ENCODE assay signal across 22 cellular contexts in genomic region chr13:32035701-32036100, GRCh38. TPM values are rescaled to one million over a fixed set of nuclear protein-coding genes. Genes with fewer than 3 reads are reported as not detected.
DNase-seq lines count a peak whose midpoint lies in the region; ATAC-seq, FAIRE-seq and TF ChIP-seq lines count a peak whose summit lies in the region.
"Had no signal": no experiment of that assay in that cellular context is flagged by ENCODE, and none has a peak within 500 bp of the region (broad histone marks: within the 10 kb centered on the region; RNA-seq: fewer than 3 reads in every experiment).

No MANE protein-coding gene starts in this region.

- TF ChIP-seq CTCF in CD14-positive monocyte (IDR thresholded peaks at IDR 0.05) (no peak), lower lobe of right lung (IDR thresholded peaks at IDR 0.05) (no peak), A673 (conservative IDR thresholded peaks at IDR 0.05; ENCODE audit: low read depth, low read length) (no peak)

- H3K36me3 Mint-ChIP-seq in CD14-positive monocyte = peaks cover 23 to 34% of the 10 kb centered on the region in 2 donors
- no peaks in the 10 kb centered on the region for H3K36me3 Mint-ChIP-seq in activated T-helper 17 cell treated with anti-CD3 and anti-CD28 coated beads, Interleukin-2, amount 50 U/mL, for 72 hours (ENCODE audit: low read depth)
- H3K36me3 Mint-ChIP-seq in naive thymus-derived CD4-positive, alpha-beta T cell = peaks cover 0 to 7% (median 4%) of the 10 kb centered on the region in 5 donors
- H3K36me3 Mint-ChIP-seq: activated naive CD8-positive, alpha-beta T cell had no signal

- H3K4me1 Mint-ChIP-seq in CD14-positive monocyte = peaks cover 74% of the 10 kb centered on the region
- H3K4me1 Mint-ChIP-seq in activated T-helper 17 cell treated with anti-CD3 and anti-CD28 coated beads, Interleukin-2, amount 50 U/mL, for 72 hours = peaks cover 48% of the 10 kb centered on the region
- peaks cover 13 to 91% (median 79%) of the 10 kb centered on the region in 7 donors for H3K4me1 Mint-ChIP-seq in naive thymus-derived CD4-positive, alpha-beta T cell

- no peaks in the 10 kb centered on the region for H3K27me3 Mint-ChIP-seq in CD14-positive monocyte (ENCODE audit: low read depth in 3 of 3)
- no peaks in the 10 kb centered on the region for H3K27me3 Mint-ChIP-seq in activated T-helper 17 cell treated with anti-CD3 and anti-CD28 coated beads, Interleukin-2, amount 50 U/mL, for 72 hours
- H3K27me3 Mint-ChIP-seq in naive thymus-derived CD4-positive, alpha-beta T cell = peaks cover 5 to 40% (median 13%) of the 10 kb centered on the region in 5 donors

- FAIRE-seq in GM12891 (lab: Jason Lieb, UNC) = peak; percentile 79
- FAIRE-seq: colon, TTC549 had no signal

- H3K9me3 ChIP-seq in naive thymus-derived CD4-positive, alpha-beta T cell (ENCODE audit: control insufficient read depth in 2 of 3, low read length in 3 of 3) = no peaks in the 10 kb centered on the region
- H3K9me3 ChIP-seq in lower lobe of right lung (no peaks in the 10 kb centered on the region), A673 (ENCODE audit: low read depth, low read length, poor library complexity, severe bottlenecking) (no peaks in the 10 kb centered on the region)
- H3K9me3 ChIP-seq: esophagus squamous epithelium, ovary, right atrium auricular region, uterus had no signal

- H3K4me3 ChIP-seq in naive thymus-derived CD4-positive, alpha-beta T cell (ENCODE audit: low read length) = no peak overlapping the region
- H3K4me3 ChIP-seq in lower lobe of right lung = no peak overlapping the region
- no peak overlapping the region for H3K4me3 ChIP-seq in A673 (ENCODE audit: low read depth, low read length, poor library complexity, severe bottlenecking)
- H3K4me3 ChIP-seq: esophagus squamous epithelium, ovary, right atrium auricular region, SK-N-MC, uterus had no signal

- BruUV-seq in A673 (replicated peaks; lab: Mats Ljungman, UMichigan) = no TSS peak

- DNase-seq in CD14-positive monocyte (ENCODE audit: low spot score) = no peak
- no peak for DNase-seq in GM12891 (ENCODE audit: insufficient read length, low spot score)
- DNase-seq in naive thymus-derived CD4-positive, alpha-beta T cell = no peak
- no peak for DNase-seq in hepatic stellate cell (ENCODE audit: low spot score)
- no peak for DNase-seq in lower lobe of right lung
- DNase-seq in A673 (ENCODE audit: low spot score) = no peak
- DNase-seq in hypothalamus (lab: John Stamatoyannopoulos, UW) = no peak
- DNase-seq: activated CD4-positive, alpha-beta T cell treated with anti-CD3 and anti-CD28 coated beads for 1 hour; H9; mammary epithelial cell; NCI-H524; ovary; stimulated activated CD4-positive, alpha-beta T cell treated with anti-CD3 and anti-CD28 coated beads, Interleukin-12 subunit alpha, Interleukin-12 subunit beta, amount 100 ng/mL, for 4 hours; uterus had no signal

- ATAC-seq in activated T-helper 17 cell treated with anti-CD3 and anti-CD28 coated beads, Interleukin-2, amount 50 U/mL, for 72 hours (replicated peaks) = no peak
- ATAC-seq in naive thymus-derived CD4-positive, alpha-beta T cell = no peak
- no peak for ATAC-seq in lower lobe of right lung

- peak overlapping the region in 1 of 2 donors; percentile 81 for H3K4me3 Mint-ChIP-seq in CD14-positive monocyte
- H3K4me3 Mint-ChIP-seq in activated T-helper 17 cell treated with anti-CD3 and anti-CD28 coated beads, Interleukin-2, amount 50 U/mL, for 72 hours = peak overlapping the region; percentile 75
- H3K4me3 Mint-ChIP-seq in naive thymus-derived CD4-positive, alpha-beta T cell = peak overlapping the region in 7 of 10 donors; percentile 40 to 85 (median 78)
- H3K4me3 Mint-ChIP-seq: activated naive CD8-positive, alpha-beta T cell; H9 had no signal

- peaks cover 3 to 10% of the 10 kb centered on the region in 2 donors for H3K4me1 ChIP-seq in naive thymus-derived CD4-positive, alpha-beta T cell (ENCODE audit: control insufficient read depth in 2 of 2, insufficient read depth in 2 of 2, low read length in 2 of 2)
- H3K4me1 ChIP-seq in lower lobe of right lung (peaks cover 23% of the 10 kb centered on the region), A673 (ENCODE audit: insufficient read depth, low read length, poor library complexity, severe bottlenecking) (no peaks in the 10 kb centered on the region)
- H3K4me1 ChIP-seq: uterus had no signal

- peak overlapping the region; percentile 62 to 98 (median 91) for H3K27ac Mint-ChIP-seq in CD14-positive monocyte
- peak overlapping the region; percentile 82 for H3K27ac Mint-ChIP-seq in activated T-helper 17 cell treated with anti-CD3 and anti-CD28 coated beads, Interleukin-2, amount 50 U/mL, for 72 hours
- peak overlapping the region; percentile 16 to 89 (median 79) for H3K27ac Mint-ChIP-seq in naive thymus-derived CD4-positive, alpha-beta T cell
- H3K27ac Mint-ChIP-seq: activated naive CD8-positive, alpha-beta T cell; activated T-helper 1 cell treated with anti-CD3 and anti-CD28 coated beads, Interleukin-12 subunit alpha, Interleukin-12 subunit beta, Interleukin-2, Interleukin-4 antibody, amounts not matched to agents 30 ng/mL and 10 ng/mL and 1 ng/mL, durations not matched to agents 14 hours and 24 hours and 36 hours; H9 had no signal

- peak overlapping the region; percentile 22 for H3K27ac ChIP-seq in naive thymus-derived CD4-positive, alpha-beta T cell (ENCODE audit: low read depth, low read length)
- H3K27ac ChIP-seq in lower lobe of right lung = no peak overlapping the region
- no peak overlapping the region for H3K27ac ChIP-seq in A673 (ENCODE audit: low read depth, low read length, poor library complexity, severe bottlenecking)
- H3K27ac ChIP-seq: esophagus squamous epithelium, ovary, SK-N-MC, uterus had no signal

- CTCF ChIA-PET in naive thymus-derived CD4-positive, alpha-beta T cell (lab: Charles Lee) = no interaction called here
- CTCF ChIA-PET in A673 (lab: Charles Lee) = no interaction called here

- POLR2A ChIA-PET in naive thymus-derived CD4-positive, alpha-beta T cell (lab: Charles Lee) = interaction anchor here (1.0 to 1.2 kb wide), 2 partner anchors 9 to 11 kb away, joined by 3 to 4 read pairs; no protein-coding TSS in a partner anchor
- POLR2A ChIA-PET in A673 (lab: Charles Lee; ENCODE audit: low non-redundant PET) = no interaction called here

- no peaks in the 10 kb centered on the region for H3K27me3 ChIP-seq in naive thymus-derived CD4-positive, alpha-beta T cell (ENCODE audit: control insufficient read depth in 2 of 2, insufficient read depth in 2 of 2, low read length in 2 of 2)
- H3K27me3 ChIP-seq in lower lobe of right lung (ENCODE audit: low read depth) (no peaks in the 10 kb centered on the region), A673 (replicated peaks; ENCODE audit: insufficient read depth, low read depth, low read length, poor library complexity) (peaks cover 25% of the 10 kb centered on the region)
- H3K27me3 ChIP-seq: ovary, right atrium auricular region, uterus had no signal

- intact Hi-C loops in CD14-positive monocyte (cut with micrococcal nuclease) (loop anchor here (10.0 kb wide), 1 partner anchor 79 kb away; no protein-coding TSS in a partner anchor), lower lobe of right lung (cut with DNase I) (no loop called here), A673 (cut with micrococcal nuclease; ENCODE audit: unreplicated experiment) (no loop called here)
- intact Hi-C loops in naive thymus-derived CD4-positive, alpha-beta T cell (cut with micrococcal nuclease) = no loop called here

- H3K9me3 Mint-ChIP-seq in CD14-positive monocyte = no peaks in the 10 kb centered on the region
- no peaks in the 10 kb centered on the region for H3K9me3 Mint-ChIP-seq in activated T-helper 17 cell treated with anti-CD3 and anti-CD28 coated beads, Interleukin-2, amount 50 U/mL, for 72 hours
- no peaks in the 10 kb centered on the region for H3K9me3 Mint-ChIP-seq in naive thymus-derived CD4-positive, alpha-beta T cell
- H3K9me3 Mint-ChIP-seq: activated T-helper 1 cell treated with anti-CD3 and anti-CD28 coated beads, Interleukin-12 subunit alpha, Interleukin-12 subunit beta, Interleukin-2, Interleukin-4 antibody, amounts not matched to agents 30 ng/mL and 10 ng/mL and 1 ng/mL, durations not matched to agents 14 hours and 24 hours and 36 hours; H9 had no signal

- no peak for TF ChIP-seq POLR2A in GM12891 (IDR thresholded peaks at IDR 0.05; ENCODE audit: low read depth, low read length)

- peaks cover 0 to 5% (median 0%) of the 10 kb centered on the region in 3 experiments for H3K36me3 ChIP-seq in naive thymus-derived CD4-positive, alpha-beta T cell (ENCODE audit: control insufficient read depth in 2 of 3, insufficient read depth in 3 of 3, low read length in 3 of 3)
- no peaks in the 10 kb centered on the region for H3K36me3 ChIP-seq in lower lobe of right lung
- H3K36me3 ChIP-seq in A673 (ENCODE audit: insufficient read depth, low read length, poor library complexity, severe bottlenecking) = no peaks in the 10 kb centered on the region
- H3K36me3 ChIP-seq: esophagus squamous epithelium, ovary, right atrium auricular region, uterus had no signal

TF ChIP-seq in GM12891, 5 proteins besides CTCF, POLR2A, EP300 and RAD21:
- TF ChIP-seq TAF1 (IDR thresholded peaks at IDR 0.05; ENCODE audit: low read depth, low read length) (no peak), POU2F2 (IDR thresholded peaks at IDR 0.05; ENCODE audit: low read depth, low read length) (no peak), POLR2AphosphoS5 (IDR thresholded peaks at IDR 0.05; ENCODE audit: low read depth, low read length) (no peak), SPI1 (IDR thresholded peaks at IDR 0.05; ENCODE audit: low read depth, low read length) (no peak), PAX5 (IDR thresholded peaks at IDR 0.05; ENCODE audit: insufficient read depth, low read length, severe bottlenecking) (no peak)

RNA-seq across cellular contexts. Expression of gene FRY, which starts 4.1 kb away (rescaled TPM):
- polyA plus RNA-seq in CD14-positive monocyte = 1 to 10 TPM; 3.9 to 5.0 TPM
- polyA plus RNA-seq in GM12891 (2012; ENCODE audit: low read depth, missing spikeins) = 3.0 TPM
- 10 to 100 TPM in 1 of 2 donors, 1 to 10 TPM in 1; 7.0 to 10.8 TPM for total RNA-seq in activated T-helper 17 cell treated with anti-CD3 and anti-CD28 coated beads, Interleukin-2, amount 50 U/mL, for 72 hours
- 10 to 100 TPM in 4 of 5 experiments, 1 to 10 TPM in 1; 9.9 to 39.9 (median 24.0) TPM for total RNA-seq in naive thymus-derived CD4-positive, alpha-beta T cell
- polyA plus RNA-seq in naive thymus-derived CD4-positive, alpha-beta T cell = 1 to 10 TPM; 2.2 to 6.4 TPM
- total RNA-seq in lower lobe of right lung (93.7 TPM), A673 (2021) (0.37 and 0.58 TPM in 2 replicates)

Comparison
In these comparisons a context has a peak if more than half of its experiments do, and no peak if none do; other contexts are left out.
1. intact Hi-C loops: an anchor here in CD14-positive monocyte (10.0 kb wide); none called in naive thymus-derived CD4-positive, alpha-beta T cell, lower lobe of right lung and A673.